10 cellular contexts compared by ENCODE assay signal in the genomic region with DNA sequence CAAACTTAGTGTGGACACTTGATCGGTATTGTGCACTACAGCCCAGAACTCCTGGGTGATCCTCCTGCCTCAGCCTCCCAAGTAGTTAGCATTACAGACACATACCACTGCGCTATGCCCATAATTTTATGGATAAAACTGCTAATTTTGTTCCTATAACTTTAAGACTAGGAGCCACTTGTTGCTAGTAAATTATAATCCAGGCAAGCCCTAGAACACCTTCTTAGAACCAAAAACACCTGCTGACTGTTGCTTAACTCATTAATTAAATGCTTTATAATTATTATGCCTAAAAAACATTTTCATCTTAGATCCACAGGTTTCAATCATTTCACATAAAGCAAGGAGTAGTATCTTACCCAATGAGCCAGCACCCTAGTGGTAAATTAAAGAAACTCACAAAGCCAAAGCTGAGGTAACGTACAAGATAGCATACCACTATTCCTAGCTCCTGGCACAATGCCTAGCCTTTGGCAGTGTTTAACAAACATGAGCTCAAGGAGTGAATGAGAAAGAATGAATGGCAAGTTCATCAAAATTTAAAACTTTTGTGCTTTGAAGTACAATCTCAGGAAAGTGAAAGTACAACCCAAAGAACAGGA. TPM values are rescaled to one million over a fixed set of nuclear protein-coding genes. Genes with fewer than 3 reads are reported as not detected.
DNase-seq lines count a peak whose midpoint lies in the region; ATAC-seq and TF ChIP-seq lines count a peak whose summit lies in the region.
"Had no signal": no experiment of that assay in that cellular context is flagged by ENCODE, and none has a peak within 500 bp of the region (broad histone marks: within the 10 kb centered on the region; RNA-seq: fewer than 3 reads in every experiment).

No MANE protein-coding gene starts in this region.

- TF ChIP-seq CTCF in type B pancreatic cell (conservative IDR thresholded peaks at IDR 0.05): peak; percentile 48
- no peak for TF ChIP-seq CTCF in endothelial cell (IDR thresholded peaks at IDR 0.05; ENCODE audit: unreplicated experiment)

- peaks cover 22% of the 10 kb centered on the region for H3K36me3 Mint-ChIP-seq in type B pancreatic cell
- H3K36me3 Mint-ChIP-seq in endothelial cell (ENCODE audit: low read depth, unreplicated experiment): peaks cover 9% of the 10 kb centered on the region

- intact Hi-C loops in Right ventricle myocardium inferior (cut with DNase I): no loop called here
- intact Hi-C loops in cardiac septum (cut with DNase I): no loop called here

- no peak overlapping the region for H3K4me3 Mint-ChIP-seq in type B pancreatic cell
- no peak overlapping the region for H3K4me3 Mint-ChIP-seq in endothelial cell (ENCODE audit: unreplicated experiment)
- H3K4me3 Mint-ChIP-seq: T-helper 1 cell treated with Interleukin-12 subunit alpha and Interleukin-12 subunit beta and Interleukin-4 antibody, amounts not matched to agents 30 μg/mL and 1 μg/mL, for 36 hours had no signal

- H3K27me3 Mint-ChIP-seq in type B pancreatic cell (no peaks in the 10 kb centered on the region), endothelial cell (ENCODE audit: unreplicated experiment) (no peaks in the 10 kb centered on the region)

- DNase-seq in Right ventricle myocardium inferior (ENCODE audit: missing footprints) (no peak), cardiac septum (ENCODE audit: low spot score) (no peak), RPMI8226 (peak; percentile 78), fibroblast of the conjunctiva (ENCODE audit: low read depth) (peak; percentile 74), type B pancreatic cell (ENCODE audit: extremely low spot score, unreplicated experiment) (no peak), GDM1 (lab: John Stamatoyannopoulos, UW) (no peak), endothelial cell (ENCODE audit: low spot score) (no peak)
- DNase-seq: colonic mucosa had no signal

- H3K4me1 Mint-ChIP-seq in type B pancreatic cell (ENCODE audit: unreplicated experiment) (peaks cover 5% of the 10 kb centered on the region), endothelial cell (ENCODE audit: unreplicated experiment) (peaks cover 4% of the 10 kb centered on the region)

- H3K9me3 Mint-ChIP-seq in type B pancreatic cell (no peaks in the 10 kb centered on the region), endothelial cell (ENCODE audit: unreplicated experiment) (no peaks in the 10 kb centered on the region)
- H3K9me3 Mint-ChIP-seq: T-helper 1 cell treated with Interleukin-12 subunit alpha and Interleukin-12 subunit beta and Interleukin-4 antibody, amounts not matched to agents 30 μg/mL and 1 μg/mL, for 36 hours had no signal

- ATAC-seq in Right ventricle myocardium inferior (peak; percentile 71), GM21619 (IDR thresholded peaks at IDR 0.05; ENCODE audit: unreplicated experiment) (no peak)

- H3K27ac Mint-ChIP-seq in type B pancreatic cell (no peak overlapping the region), endothelial cell (ENCODE audit: unreplicated experiment) (no peak overlapping the region)
- H3K27ac Mint-ChIP-seq: T-helper 1 cell treated with Interleukin-12 subunit alpha and Interleukin-12 subunit beta and Interleukin-4 antibody, amounts not matched to agents 30 μg/mL and 1 μg/mL, for 36 hours had no signal

RNA-seq across cellular contexts. Expression of gene MRPS27, which starts 5.4 kb away (rescaled TPM):
- 65.5 TPM for total RNA-seq in Right ventricle myocardium inferior
- total RNA-seq in cardiac septum: 60.4 TPM
- total RNA-seq in type B pancreatic cell (ENCODE audit: low replicate concordance): 60.6 and 66.3 TPM in 2 replicates
- total RNA-seq in endothelial cell (ENCODE audit: unreplicated experiment): 62.8 TPM

RNA-seq across cellular contexts. Expression of gene PTCD2, which starts 5.5 kb away (rescaled TPM):
- total RNA-seq in Right ventricle myocardium inferior: 15.5 TPM
- total RNA-seq in cardiac septum: 17.3 TPM
- 8.5 and 12.1 TPM in 2 replicates for total RNA-seq in type B pancreatic cell (ENCODE audit: low replicate concordance)
- 7.5 TPM for total RNA-seq in endothelial cell (ENCODE audit: unreplicated experiment)

Comparison
In these comparisons a context has a peak if more than half of its experiments do, and no peak if none do; other contexts are left out.
1. DNase-seq: peak in RPMI8226 (single experiment) and fibroblast of the conjunctiva (single experiment); none in Right ventricle myocardium inferior (single experiment), cardiac septum (single experiment), type B pancreatic cell (single experiment), GDM1 (single experiment) and endothelial cell (single experiment).